Comparison of ENCODE assay signal across 14 cellular contexts in the genomic region with DNA sequence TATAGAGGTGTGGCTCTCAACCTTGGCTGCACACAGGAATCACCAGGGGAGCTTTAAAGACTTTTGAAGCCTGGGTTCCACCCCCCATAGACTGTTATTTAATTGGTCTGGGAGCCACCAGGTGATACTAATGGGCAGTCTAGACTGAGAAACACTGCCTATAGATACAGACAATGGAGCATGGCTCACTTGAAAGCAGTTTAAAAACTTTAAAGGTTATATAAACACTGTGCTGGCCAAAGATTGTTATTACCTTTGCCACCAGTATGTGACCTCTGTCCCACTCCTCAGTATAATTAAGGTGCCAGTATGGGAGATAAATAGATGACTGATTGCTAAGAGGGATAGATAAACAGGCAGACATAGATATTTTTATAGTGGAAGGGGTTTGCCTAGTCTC. TPM values are rescaled to one million over a fixed set of nuclear protein-coding genes. Genes with fewer than 3 reads are reported as not detected.
DNase-seq lines count a peak whose midpoint lies in the region; ATAC-seq, FAIRE-seq and TF ChIP-seq lines count a peak whose summit lies in the region.
"Had no signal": no experiment of that assay in that cellular context is flagged by ENCODE, and none has a peak within 500 bp of the region (broad histone marks: within the 10 kb centered on the region; RNA-seq: fewer than 3 reads in every experiment).

No MANE protein-coding gene starts in this region.

- TF ChIP-seq RAD21 in liver (IDR thresholded peaks at IDR 0.05) = no peak

- intact Hi-C loops in esophagus squamous epithelium (cut with DNase I) = no loop called here

- H3K4me1 ChIP-seq in BLaER1 = peaks cover 51% of the 10 kb centered on the region
- H3K4me1 ChIP-seq in liver (ENCODE audit: control insufficient read depth in 4 of 4, insufficient read depth in 4 of 4, low read length in 3 of 4) = peaks cover 12 to 78% (median 61%) of the 10 kb centered on the region in 4 donors
- H3K4me1 ChIP-seq in esophagus squamous epithelium = peaks cover 6 to 52% (median 24%) of the 10 kb centered on the region in 3 donors
- H3K4me1 ChIP-seq: prostate gland had no signal

- peaks cover 76% of the 10 kb centered on the region for H4K20me1 ChIP-seq in BLaER1

- H3K27ac ChIP-seq in BLaER1 = no peak overlapping the region
- H3K27ac ChIP-seq in liver (ENCODE audit: low read depth in 1 of 2, low read length in 2 of 2) = no peak overlapping the region
- H3K27ac ChIP-seq in esophagus squamous epithelium = no peak overlapping the region
- H3K27ac ChIP-seq: prostate gland had no signal

- no peak for FAIRE-seq in D721Med (lab: Jason Lieb, UNC)
- FAIRE-seq: G401.6 had no signal

- H3K36me3 ChIP-seq in BLaER1 (no peaks in the 10 kb centered on the region), liver (ENCODE audit: control insufficient read depth in 4 of 4, insufficient read depth in 3 of 4, low read depth in 1 of 4, low read length in 3 of 4) (no peaks in the 10 kb centered on the region), esophagus squamous epithelium (no peaks in the 10 kb centered on the region)
- H3K36me3 ChIP-seq: prostate gland had no signal

- no peak for TF ChIP-seq POLR2A in esophagus squamous epithelium (IDR thresholded peaks at IDR 0.05)

- H3K9me3 ChIP-seq in BLaER1 = no peaks in the 10 kb centered on the region
- H3K9me3 ChIP-seq in liver (ENCODE audit: control insufficient read depth in 4 of 4, low read length in 3 of 4) = no peaks in the 10 kb centered on the region
- no peaks in the 10 kb centered on the region for H3K9me3 ChIP-seq in esophagus squamous epithelium
- H3K9me3 ChIP-seq: prostate gland had no signal

- H3K9ac ChIP-seq in BLaER1 = no peak overlapping the region
- peak overlapping the region in 1 of 2 donors; percentile 5 for H3K9ac ChIP-seq in liver (ENCODE audit: low read depth in 1 of 2, low read length in 2 of 2)

- H3K27me3 ChIP-seq in BLaER1 (no peaks in the 10 kb centered on the region), liver (ENCODE audit: control insufficient read depth in 4 of 4, insufficient read depth in 4 of 4, low read length in 3 of 4) (no peaks in the 10 kb centered on the region), esophagus squamous epithelium (no peaks in the 10 kb centered on the region)

- DNase-seq in HuH-7 (ENCODE audit: low spot score) (peak; percentile 8), RPMI8226 (peak; percentile 41), esophagus squamous epithelium (lab: John Stamatoyannopoulos, UW) (no peak), D721Med (ENCODE audit: insufficient read length, low spot score) (no peak), NCI-H345 treated with DMSO at 0.1 percent for 48 hours (lab: John Stamatoyannopoulos, UW; ENCODE audit: unreplicated experiment) (no peak)
- DNase-seq: activated naive CD4-positive, alpha-beta T cell treated with anti-CD3 and anti-CD28 coated beads, Interleukin-2, amount 10 ng/mL, durations not matched to agents 7 days and 5 days; cerebellar nuclear complex; NCI-H187; stimulated activated naive B cell treated with anti-CD40 and anti-IgM and Interleukin-4, amounts not matched to agents 10 μg/mL and 1 μg/mL and 100 μg/mL, for 72 hours had no signal

- ATAC-seq in GM21619 (IDR thresholded peaks at IDR 0.05; ENCODE audit: unreplicated experiment) = no peak
- ATAC-seq: stimulated activated naive B cell treated with anti-CD40 and anti-IgM and Interleukin-4, amounts not matched to agents 10 μg/mL and 1 μg/mL and 100 μg/mL, for 72 hours had no signal

- peak overlapping the region; percentile 91 for H3K4me2 ChIP-seq in BLaER1

- TF ChIP-seq CTCF in liver (IDR thresholded peaks at IDR 0.05; ENCODE audit: low read depth, low read length, missing input control) = no peak
- no peak for TF ChIP-seq CTCF in esophagus squamous epithelium (IDR thresholded peaks at IDR 0.05)
- no peak for TF ChIP-seq CTCF in D721Med (IDR thresholded peaks at IDR 0.05; ENCODE audit: insufficient read depth, missing control alignments)

- no peak overlapping the region for H3K4me3 ChIP-seq in BLaER1
- H3K4me3 ChIP-seq in liver (ENCODE audit: low read depth in 1 of 3, low read length in 3 of 3) = peak overlapping the region in 2 of 3 donors; percentile 6 to 12
- no peak overlapping the region for H3K4me3 ChIP-seq in esophagus squamous epithelium
- H3K4me3 ChIP-seq: prostate gland had no signal

TF ChIP-seq in liver, 16 proteins besides CTCF, POLR2A, EP300 and RAD21:
- TF ChIP-seq GABPA (IDR thresholded peaks at IDR 0.05 in 1 of 2, conservative IDR thresholded peaks at IDR 0.05 in 1 of 2) = no peak
- no peak for TF ChIP-seq NR2F2 (IDR thresholded peaks at IDR 0.05)
- TF ChIP-seq HNF4A (conservative IDR thresholded peaks at IDR 0.05) = peak; percentile 7 to 22
- TF ChIP-seq, protein P1, sequence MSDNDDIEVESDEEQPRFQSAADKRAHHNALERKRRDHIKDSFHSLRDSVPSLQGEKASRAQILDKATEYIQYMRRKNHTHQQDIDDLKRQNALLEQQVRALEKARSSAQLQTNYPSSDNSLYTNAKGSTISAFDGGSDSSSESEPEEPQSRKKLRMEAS (IDR thresholded peaks at IDR 0.05) = no peak
- peak in 1 of 2 donors; percentile 18 for TF ChIP-seq RXRA (IDR thresholded peaks at IDR 0.05)
- no peak for TF ChIP-seq HNF4G (IDR thresholded peaks at IDR 0.05)

RNA-seq across cellular contexts. Expression of a gene that starts 3.8 kb away (rescaled TPM):
- total RNA-seq in liver (10 to 100 TPM; 17.9 to 47.9 TPM), esophagus squamous epithelium (10 to 100 TPM in 3 of 4 donors, 1 to 10 TPM in 1; 9.1 to 29.6 (median 13.8) TPM)
- polyA plus RNA-seq in liver = 10 to 100 TPM; 22.5 to 43.0 TPM

Comparison
In these comparisons a context has a peak if more than half of its experiments do, and no peak if none do; other contexts are left out.
1. H3K4me3 ChIP-seq: peak in liver (2 of 3); none in BLaER1 (single experiment) and esophagus squamous epithelium (0 of 4).
2. DNase-seq: peak in HuH-7 (single experiment) and RPMI8226 (single experiment); none in esophagus squamous epithelium (single experiment), D721Med (single experiment) and NCI-H345 treated with DMSO at 0.1 percent for 48 hours (single experiment).